ENCODE assay signal across 31 cellular contexts in genomic region chr1:185396126-185396525, GRCh38.
"Had no signal": no experiment of that assay in that cellular context is flagged by ENCODE, and none has a peak within 500 bp of the region (broad histone marks: within the 10 kb centered on the region; RNA-seq: fewer than 3 reads in every experiment).

No MANE protein-coding gene starts in this region.

- ATAC-seq: activated T-cell treated with anti-CD3 and anti-CD28 coated beads, Interleukin-2, amount 50 U/mL, for 4 hours; activated T-helper 17 cell treated with anti-CD3 and anti-CD28 coated beads, Interleukin-2, amount 50 U/mL, for 72 hours; esophagus mucosa; foreskin keratinocyte; heart right ventricle; left lung; lower lobe of right lung; naive thymus-derived CD8-positive, alpha-beta T cell; right cardiac atrium; stimulated activated effector memory CD8-positive, alpha-beta T cell treated with anti-CD3 and anti-CD28 coated beads, Interleukin-12 subunit alpha, Interleukin-12 subunit beta, amount 100 ng/mL, for 72 hours; stimulated activated naive CD8-positive, alpha-beta T cell treated with anti-CD3 and anti-CD28 coated beads, Interleukin-15, amount 100 ng/mL, for 72 hours had no signal

- H3K4me1 ChIP-seq: heart right ventricle, left lung, lower lobe of right lung had no signal

- H3K4me3 ChIP-seq: heart right ventricle, left lung, lower lobe of right lung, neural progenitor cell, vagina had no signal

- H3K27me3 Mint-ChIP-seq: activated CD4-positive, alpha-beta memory T cell treated with anti-CD3 and anti-CD28 coated beads for 36 hours; activated CD4-positive, alpha-beta T cell treated with anti-CD3 and anti-CD28 coated beads, Interleukin-2, amount 10 ng/mL, durations not matched to agents 24 days and 14 days; activated T-helper 17 cell treated with anti-CD3 and anti-CD28 coated beads, Interleukin-2, amount 50 U/mL, for 72 hours; naive thymus-derived CD8-positive, alpha-beta T cell; stimulated activated naive CD8-positive, alpha-beta T cell treated with anti-CD3 and anti-CD28 coated beads, Interleukin-15, amount 100 ng/mL, for 72 hours; type B pancreatic cell had no signal

- H3K9ac ChIP-seq: neural progenitor cell had no signal

- H3K36me3 Mint-ChIP-seq: activated CD4-positive, alpha-beta memory T cell treated with anti-CD3 and anti-CD28 coated beads for 36 hours; naive thymus-derived CD8-positive, alpha-beta T cell; neural progenitor cell; stimulated activated effector memory CD8-positive, alpha-beta T cell treated with anti-CD3 and anti-CD28 coated beads, Interleukin-12 subunit alpha, Interleukin-12 subunit beta, amount 100 ng/mL, for 72 hours; type B pancreatic cell had no signal

- H3K4me1 Mint-ChIP-seq: activated CD4-positive, alpha-beta T cell treated with anti-CD3 and anti-CD28 coated beads, Interleukin-2, amount 10 ng/mL, durations not matched to agents 24 days and 14 days; activated T-helper 17 cell treated with anti-CD3 and anti-CD28 coated beads, Interleukin-2, amount 50 U/mL, for 72 hours; stimulated activated effector memory CD8-positive, alpha-beta T cell treated with anti-CD3 and anti-CD28 coated beads, Interleukin-12 subunit alpha, Interleukin-12 subunit beta, amount 100 ng/mL, for 72 hours; stimulated activated naive CD8-positive, alpha-beta T cell treated with anti-CD3 and anti-CD28 coated beads, Interleukin-15, amount 100 ng/mL, for 72 hours had no signal

- H3K4me2 ChIP-seq: neural progenitor cell had no signal

- H3K9me3 ChIP-seq: left lung, lower lobe of right lung, vagina had no signal

- H2AFZ ChIP-seq: neural progenitor cell had no signal

- FAIRE-seq: islet of Langerhans had no signal

- H3K27ac ChIP-seq: foreskin keratinocyte, heart right ventricle, left lung, lower lobe of right lung, neural progenitor cell, WERI-Rb-1 had no signal

- H3K27me3 ChIP-seq: foreskin keratinocyte, heart right ventricle, left lung, neural progenitor cell, vagina had no signal

- H3K27ac Mint-ChIP-seq: activated CD4-positive, alpha-beta memory T cell treated with anti-CD3 and anti-CD28 coated beads for 36 hours; activated CD4-positive, alpha-beta T cell treated with anti-CD3 and anti-CD28 coated beads, Interleukin-2, amount 10 ng/mL, durations not matched to agents 24 days and 14 days; activated T-helper 17 cell treated with anti-CD3 and anti-CD28 coated beads, Interleukin-2, amount 50 U/mL, for 72 hours; naive thymus-derived CD8-positive, alpha-beta T cell; neural progenitor cell; stimulated activated effector memory CD8-positive, alpha-beta T cell treated with anti-CD3 and anti-CD28 coated beads, Interleukin-12 subunit alpha, Interleukin-12 subunit beta, amount 100 ng/mL, for 72 hours; stimulated activated naive CD8-positive, alpha-beta T cell treated with anti-CD3 and anti-CD28 coated beads, Interleukin-15, amount 100 ng/mL, for 72 hours; T-helper 1 cell treated with Interleukin-12 subunit alpha and Interleukin-12 subunit beta and Interleukin-4 antibody, amounts not matched to agents 30 μg/mL and 1 μg/mL, for 36 hours; type B pancreatic cell had no signal

- H3K9me3 Mint-ChIP-seq: activated CD4-positive, alpha-beta memory T cell treated with anti-CD3 and anti-CD28 coated beads for 36 hours; activated T-cell treated with anti-CD3 and anti-CD28 coated beads, Interleukin-2, amount 50 U/mL, for 4 hours; naive thymus-derived CD8-positive, alpha-beta T cell; neural progenitor cell; stimulated activated effector memory CD8-positive, alpha-beta T cell treated with anti-CD3 and anti-CD28 coated beads, Interleukin-12 subunit alpha, Interleukin-12 subunit beta, amount 100 ng/mL, for 72 hours; stimulated activated naive CD8-positive, alpha-beta T cell treated with anti-CD3 and anti-CD28 coated beads, Interleukin-15, amount 100 ng/mL, for 72 hours; type B pancreatic cell had no signal

- DNase-seq: activated CD4-positive, alpha-beta memory T cell treated with anti-CD3 and anti-CD28 coated beads for 36 hours; activated CD4-positive, alpha-beta T cell treated with anti-CD3 and anti-CD28 coated beads, Interleukin-2, amount 10 ng/mL, durations not matched to agents 24 days and 14 days; activated CD4-positive, CD25-positive, alpha-beta regulatory T cell treated with anti-CD3 and anti-CD28 coated beads, Interleukin-2, amount 50 U/mL, for 72 hours; activated CD8-positive, alpha-beta memory T cell treated with anti-CD3 and anti-CD28 coated beads, Interleukin-2, amount 50 U/mL, for 48 hours; activated gamma-delta T cell treated with Interleukin-2 at 50 U/mL for 16 hours; activated naive CD4-positive, alpha-beta T cell treated with anti-CD3 and anti-CD28 coated beads, Interleukin-2, amount 50 U/mL, for 16 hours; activated T-cell treated with anti-CD3 and anti-CD28 coated beads, Interleukin-2, amount 50 U/mL, for 4 hours; amygdala; caudate nucleus; foreskin keratinocyte; heart right ventricle; left lung; lower lobe of right lung; mesenchymal stem cell; naive thymus-derived CD8-positive, alpha-beta T cell; occipital lobe; right cardiac atrium; stimulated activated CD4-positive, alpha-beta T cell treated with anti-CD3 and anti-CD28 coated beads, Interleukin-12 subunit alpha, Interleukin-12 subunit beta, amount 100 ng/mL, for 4 hours; stimulated activated CD4-positive, alpha-beta T cell treated with anti-CD3 and anti-CD28 coated beads, Interleukin-4, amount 100 ng/mL, for 24 hours; stimulated activated naive CD8-positive, alpha-beta T cell treated with anti-CD3 and anti-CD28 coated beads, Interleukin-15, amount 100 ng/mL, for 72 hours; substantia nigra; T-helper 9 cell; WERI-Rb-1 had no signal

- H3K36me3 ChIP-seq: heart right ventricle, left lung, lower lobe of right lung, neural progenitor cell, vagina, WERI-Rb-1 had no signal

- H3K4me3 Mint-ChIP-seq: activated CD4-positive, alpha-beta memory T cell treated with anti-CD3 and anti-CD28 coated beads for 36 hours; activated CD4-positive, alpha-beta T cell treated with anti-CD3 and anti-CD28 coated beads, Interleukin-2, amount 10 ng/mL, durations not matched to agents 24 days and 14 days; activated T-cell treated with anti-CD3 and anti-CD28 coated beads, Interleukin-2, amount 50 U/mL, for 4 hours; activated T-helper 17 cell treated with anti-CD3 and anti-CD28 coated beads, Interleukin-2, amount 50 U/mL, for 72 hours; naive thymus-derived CD8-positive, alpha-beta T cell; neural progenitor cell; stimulated activated effector memory CD8-positive, alpha-beta T cell treated with anti-CD3 and anti-CD28 coated beads, Interleukin-12 subunit alpha, Interleukin-12 subunit beta, amount 100 ng/mL, for 72 hours; stimulated activated naive CD8-positive, alpha-beta T cell treated with anti-CD3 and anti-CD28 coated beads, Interleukin-15, amount 100 ng/mL, for 72 hours; T-helper 1 cell treated with Interleukin-12 subunit alpha and Interleukin-12 subunit beta and Interleukin-4 antibody, amounts not matched to agents 30 μg/mL and 1 μg/mL, for 36 hours; type B pancreatic cell had no signal
